Comparison of ENCODE assay signal across 8 cellular contexts in the genomic region with DNA sequence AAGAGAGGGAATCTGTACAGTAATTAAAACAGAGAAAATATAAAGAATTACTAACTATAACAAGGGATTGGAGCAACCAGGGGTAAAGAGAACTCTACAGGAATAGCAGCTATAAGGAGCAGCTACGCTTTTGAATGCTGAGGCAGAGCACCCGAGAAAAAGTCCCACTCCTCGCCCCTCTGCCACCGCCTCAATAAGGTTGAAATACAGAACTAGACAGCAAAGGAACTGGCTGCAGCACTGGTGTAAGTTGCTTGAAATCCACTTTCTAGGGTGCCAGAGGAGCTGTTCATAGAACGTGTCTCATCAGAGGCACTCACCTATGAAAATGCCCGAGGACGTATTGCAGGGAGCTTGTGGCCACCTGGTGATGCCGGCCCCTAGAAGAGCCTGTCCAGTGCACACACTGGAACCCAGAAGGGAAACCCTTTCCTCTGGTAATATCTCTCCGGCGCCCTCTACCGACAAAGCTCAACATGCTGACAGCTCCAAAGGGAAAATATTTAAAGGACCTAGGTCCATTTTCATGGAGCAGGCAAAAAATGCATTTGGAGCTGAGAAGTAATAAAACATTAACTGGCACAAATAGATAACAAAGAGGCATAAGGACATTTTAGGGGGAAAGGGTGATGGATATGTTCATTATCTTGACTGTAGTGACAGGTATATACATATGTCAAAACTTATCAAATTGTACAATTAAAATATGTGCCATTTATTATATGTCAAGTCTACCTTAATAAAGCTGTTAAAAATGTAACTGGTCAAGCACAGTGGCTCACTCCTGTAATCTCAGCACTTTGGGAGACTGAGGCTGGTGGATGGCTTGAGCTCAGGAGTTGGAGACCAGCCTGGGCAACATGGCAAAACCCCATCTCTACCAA.
DNase-seq lines count a peak whose midpoint lies in the region; ATAC-seq and TF ChIP-seq lines count a peak whose summit lies in the region.

No MANE protein-coding gene starts in this region.

- TF ChIP-seq EP300 in upper lobe of left lung (IDR thresholded peaks at IDR 0.05): no peak

- no peaks in the 10 kb centered on the region for H4K20me1 ChIP-seq in MM.1S (ENCODE audit: insufficient read depth, low read length)

- no peak for TF ChIP-seq POLR2A in upper lobe of left lung (IDR thresholded peaks at IDR 0.05)

- H3K18ac ChIP-seq in mesendoderm (ENCODE audit: low read length): no peak overlapping the region

- H3K9me3 ChIP-seq in MM.1S (replicated peaks; ENCODE audit: insufficient read depth, low read length): no peaks in the 10 kb centered on the region
- H3K9me3 ChIP-seq in upper lobe of left lung: no peaks in the 10 kb centered on the region

- H3K56ac ChIP-seq in mesendoderm (ENCODE audit: low read length): peak overlapping the region; percentile 17

- H4K8ac ChIP-seq in mesendoderm (ENCODE audit: low read depth, low read length): no peak overlapping the region

- no peak overlapping the region for H2BK15ac ChIP-seq in mesendoderm (replicated peaks; ENCODE audit: low read depth)

- H3K4me1 ChIP-seq in MM.1S (ENCODE audit: low read length): no peaks in the 10 kb centered on the region
- no peaks in the 10 kb centered on the region for H3K4me1 ChIP-seq in mesendoderm (ENCODE audit: control insufficient read depth, low read depth, low read length)
- H3K4me1 ChIP-seq in upper lobe of left lung: no peaks in the 10 kb centered on the region

- H2BK5ac ChIP-seq in mesendoderm (ENCODE audit: low read length): no peak overlapping the region

- H3K79me2 ChIP-seq in MM.1S (ENCODE audit: low read length): no peaks in the 10 kb centered on the region
- no peaks in the 10 kb centered on the region for H3K79me2 ChIP-seq in mesendoderm (ENCODE audit: control insufficient read depth, insufficient read depth, low read length)

- no peaks in the 10 kb centered on the region for H3K9me3 Mint-ChIP-seq in T-helper 2 cell treated with Interferon-gamma antibody and Interleukin-4, amounts not matched to agents 5 μg/mL and 100 μg/mL, for 36 hours

- no peaks in the 10 kb centered on the region for H3K4me1 Mint-ChIP-seq in T-helper 2 cell treated with Interferon-gamma antibody and Interleukin-4, amounts not matched to agents 5 μg/mL and 100 μg/mL, for 36 hours (ENCODE audit: low read depth)

- H3K4ac ChIP-seq in mesendoderm (ENCODE audit: low read depth, low read length): no peak overlapping the region

- DNase-seq in NCI-H1417 (lab: John Stamatoyannopoulos, UW) (peak in 2 of 3 experiments; percentile 31 to 40), NCI-H1417 treated with DMSO at 0.1 percent for 48 hours (lab: John Stamatoyannopoulos, UW) (no peak), MM.1S (peak; percentile 64), ecto neural progenitor cell (ENCODE audit: low spot score) (peak; percentile 76), mesendoderm (peak; percentile 83), upper lobe of left lung (peak in 1 of 2 donors; percentile 46)
- peak; percentile 18 for DNase-seq in T-helper 2 cell treated with Interferon-gamma antibody and Interleukin-4, amounts not matched to agents 5 μg/mL and 100 μg/mL, for 36 hours (ENCODE audit: low spot score)

- no CpG with 5 or more reads among the region's 11 CpGs for WGBS in mesendoderm (ENCODE audit: extremely low coverage, insufficient coverage, low lambda C conversion rate)
- 38 to 43% methylated on average over 11 of the region's 11 CpGs for WGBS in upper lobe of left lung, 2 donors

- TF ChIP-seq CTCF in MM.1S (IDR thresholded peaks at IDR 0.05; ENCODE audit: low read length) (peak; percentile 80), upper lobe of left lung (IDR thresholded peaks at IDR 0.05) (peak in 5 of 6 experiments; percentile 12 to 40 (median 32))

- H4K5ac ChIP-seq in mesendoderm (ENCODE audit: low read length): no peak overlapping the region

- H3K4me3 Mint-ChIP-seq in T-helper 2 cell treated with Interferon-gamma antibody and Interleukin-4, amounts not matched to agents 5 μg/mL and 100 μg/mL, for 36 hours: no peak overlapping the region

- H3K9ac ChIP-seq in MM.1S (ENCODE audit: low read length) (no peak overlapping the region), mesendoderm (ENCODE audit: low read length) (no peak overlapping the region)

- H3K27me3 ChIP-seq in MM.1S (replicated peaks; ENCODE audit: insufficient read depth, low read length): no peaks in the 10 kb centered on the region
- H3K27me3 ChIP-seq in mesendoderm (ENCODE audit: insufficient read depth, low read length, poor library complexity): no peaks in the 10 kb centered on the region
- no peaks in the 10 kb centered on the region for H3K27me3 ChIP-seq in upper lobe of left lung

- ATAC-seq in GM21528 (IDR thresholded peaks at IDR 0.05; ENCODE audit: low FRiP score, unreplicated experiment): peak; percentile 70
- ATAC-seq in upper lobe of left lung (ENCODE audit: low FRiP score in 2 of 2): peak; percentile 68 to 70

- H3K23ac ChIP-seq in mesendoderm (ENCODE audit: low read length): no peak overlapping the region

- no peak overlapping the region for H2BK120ac ChIP-seq in mesendoderm (ENCODE audit: low read depth, low read length)

- H3K79me1 ChIP-seq in mesendoderm (ENCODE audit: low read length): no peaks in the 10 kb centered on the region

- no peaks in the 10 kb centered on the region for H3K9me2 ChIP-seq in MM.1S (replicated peaks; ENCODE audit: insufficient read depth, low read length)

- H2AK5ac ChIP-seq in mesendoderm (ENCODE audit: low read length): no peak overlapping the region

- no peak overlapping the region for H3K27ac Mint-ChIP-seq in T-helper 2 cell treated with Interferon-gamma antibody and Interleukin-4, amounts not matched to agents 5 μg/mL and 100 μg/mL, for 36 hours

- H3F3A ChIP-seq in MM.1S (ENCODE audit: insufficient read depth, low read length): no peaks in the 10 kb centered on the region

- peak overlapping the region; percentile 17; the same call in 1 of the 2 replicates for H2AFZ ChIP-seq in MM.1S (ENCODE audit: low read length)

- peaks cover 3% of the 10 kb centered on the region for H3K27me3 Mint-ChIP-seq in T-helper 2 cell treated with Interferon-gamma antibody and Interleukin-4, amounts not matched to agents 5 μg/mL and 100 μg/mL, for 36 hours (ENCODE audit: low read depth)

- H3K4me2 ChIP-seq in MM.1S (ENCODE audit: low read depth, low read length) (no peak overlapping the region), mesendoderm (ENCODE audit: low read length) (no peak overlapping the region)

- no peaks in the 10 kb centered on the region for H3K36me3 Mint-ChIP-seq in T-helper 2 cell treated with Interferon-gamma antibody and Interleukin-4, amounts not matched to agents 5 μg/mL and 100 μg/mL, for 36 hours (ENCODE audit: low read depth)

- no peaks in the 10 kb centered on the region for H3K36me3 ChIP-seq in MM.1S (replicated peaks; ENCODE audit: insufficient read depth, low read length)
- H3K36me3 ChIP-seq in mesendoderm (ENCODE audit: control insufficient read depth, insufficient read depth, low read length): no peaks in the 10 kb centered on the region
- H3K36me3 ChIP-seq in upper lobe of left lung: no peaks in the 10 kb centered on the region

- H3K27ac ChIP-seq in MM.1S (ENCODE audit: low read length) (no peak overlapping the region), mesendoderm (ENCODE audit: low read depth, low read length) (no peak overlapping the region), upper lobe of left lung (no peak overlapping the region)

- H3K4me3 ChIP-seq in MM.1S (ENCODE audit: low read length) (no peak overlapping the region), mesendoderm (ENCODE audit: low read length) (no peak overlapping the region), upper lobe of left lung (no peak overlapping the region)
